ENCODE assay signal across 8 cellular contexts in genomic region chr16:53704445-53704813, GRCh38. TPM values are rescaled to one million over a fixed set of nuclear protein-coding genes. Genes with fewer than 3 reads are reported as not detected.
A peak's percentile ranks its signal among the peaks of the same experiment; 100 is the strongest.
DNase-seq lines count a peak whose midpoint lies in the region; ATAC-seq lines count a peak whose summit lies in the region.

No MANE protein-coding gene starts in this region.

- no peaks in the 10 kb centered on the region for H3K27me3 ChIP-seq in iPS-20b (ENCODE audit: insufficient read depth, low read length)
- H3K27me3 ChIP-seq in subcutaneous abdominal adipose tissue (ENCODE audit: control insufficient read depth in 5 of 5, insufficient read depth in 4 of 5, low read length in 5 of 5) = peaks cover 0 to 2% (median 0%) of the 10 kb centered on the region in 5 donors

- peak overlapping the region; percentile 93 for H3K27ac Mint-ChIP-seq in T-helper 1 cell treated with Interleukin-12 subunit alpha and Interleukin-12 subunit beta and Interleukin-4 antibody, amounts not matched to agents 30 μg/mL and 1 μg/mL, for 36 hours
- H3K27ac Mint-ChIP-seq in activated naive CD8-positive, alpha-beta T cell treated with anti-CD3 and anti-CD28 coated beads for 36 hours = peak overlapping the region; percentile 93

- H3K4me1 ChIP-seq in iPS-20b (ENCODE audit: insufficient read depth, low read length) = 0 out of 2 replicates have a peak, but pooled peaks cover 5% of the 10 kb centered on the region
- peaks cover 5 to 23% (median 22%) of the 10 kb centered on the region in 5 donors for H3K4me1 ChIP-seq in subcutaneous abdominal adipose tissue (ENCODE audit: control insufficient read depth in 5 of 5, insufficient read depth in 5 of 5, low read length in 5 of 5)

- peaks cover 15% of the 10 kb centered on the region for H3K4me1 Mint-ChIP-seq in T-helper 1 cell treated with Interleukin-12 subunit alpha and Interleukin-12 subunit beta and Interleukin-4 antibody, amounts not matched to agents 30 μg/mL and 1 μg/mL, for 36 hours (ENCODE audit: low read depth)
- peaks cover 27% of the 10 kb centered on the region for H3K4me1 Mint-ChIP-seq in activated naive CD8-positive, alpha-beta T cell treated with anti-CD3 and anti-CD28 coated beads for 36 hours

- H3K36me3 ChIP-seq in iPS-20b (ENCODE audit: insufficient read depth, low read depth, low read length) = peaks cover 8% of the 10 kb centered on the region; the same call in 1 of the 2 replicates
- peaks cover 0 to 4% (median 0%) of the 10 kb centered on the region in 5 donors for H3K36me3 ChIP-seq in subcutaneous abdominal adipose tissue (ENCODE audit: control insufficient read depth in 5 of 5, insufficient read depth in 5 of 5, low read length in 5 of 5)

- H3K4me3 ChIP-seq in iPS-20b (ENCODE audit: low read length) = peak overlapping the region; percentile 91
- peak overlapping the region; percentile 72 to 100 (median 97) for H3K4me3 ChIP-seq in subcutaneous abdominal adipose tissue (ENCODE audit: low read depth in 1 of 5, low read length in 5 of 5)

- peaks cover 8% of the 10 kb centered on the region for H3K36me3 Mint-ChIP-seq in T-helper 1 cell treated with Interleukin-12 subunit alpha and Interleukin-12 subunit beta and Interleukin-4 antibody, amounts not matched to agents 30 μg/mL and 1 μg/mL, for 36 hours (ENCODE audit: low read depth)
- H3K36me3 Mint-ChIP-seq in activated naive CD8-positive, alpha-beta T cell treated with anti-CD3 and anti-CD28 coated beads for 36 hours = peaks cover 24% of the 10 kb centered on the region

- DNase-seq in T-helper 1 cell = no peak
- no peak for DNase-seq in activated naive CD8-positive, alpha-beta T cell treated with anti-CD3 and anti-CD28 coated beads for 36 hours
- no peak for DNase-seq in amygdala (lab: John Stamatoyannopoulos, UW)
- DNase-seq in middle frontal gyrus (ENCODE audit: extremely low spot score, low spot score) = no peak

- no peak for ATAC-seq in GM19397 (IDR thresholded peaks at IDR 0.05; ENCODE audit: unreplicated experiment)

- H3K27ac ChIP-seq in iPS-20b (ENCODE audit: low read length) = no peak overlapping the region
- peak overlapping the region; percentile 74 for H3K27ac ChIP-seq in subcutaneous abdominal adipose tissue (ENCODE audit: low read depth, low read length)

- H3K9me3 Mint-ChIP-seq in T-helper 1 cell treated with Interleukin-12 subunit alpha and Interleukin-12 subunit beta and Interleukin-4 antibody, amounts not matched to agents 30 μg/mL and 1 μg/mL, for 36 hours = no peaks in the 10 kb centered on the region
- no peaks in the 10 kb centered on the region for H3K9me3 Mint-ChIP-seq in activated naive CD8-positive, alpha-beta T cell treated with anti-CD3 and anti-CD28 coated beads for 36 hours

- H3K9ac ChIP-seq in iPS-20b (ENCODE audit: low read depth, low read length) (peak overlapping the region; percentile 74; the same call in 1 of the 2 replicates), subcutaneous abdominal adipose tissue (ENCODE audit: low read length in 5 of 5) (peak overlapping the region; percentile 69 to 97 (median 87))

- no peaks in the 10 kb centered on the region for H3K27me3 Mint-ChIP-seq in T-helper 1 cell treated with Interleukin-12 subunit alpha and Interleukin-12 subunit beta and Interleukin-4 antibody, amounts not matched to agents 30 μg/mL and 1 μg/mL, for 36 hours (ENCODE audit: low read depth)
- H3K27me3 Mint-ChIP-seq in activated naive CD8-positive, alpha-beta T cell treated with anti-CD3 and anti-CD28 coated beads for 36 hours = no peaks in the 10 kb centered on the region

- peak overlapping the region; percentile 98 for H3K4me3 Mint-ChIP-seq in T-helper 1 cell treated with Interleukin-12 subunit alpha and Interleukin-12 subunit beta and Interleukin-4 antibody, amounts not matched to agents 30 μg/mL and 1 μg/mL, for 36 hours
- H3K4me3 Mint-ChIP-seq in activated naive CD8-positive, alpha-beta T cell treated with anti-CD3 and anti-CD28 coated beads for 36 hours = peak overlapping the region; percentile 97

- H3K9me3 ChIP-seq in iPS-20b (ENCODE audit: insufficient read depth, low read depth, low read length) = no peaks in the 10 kb centered on the region
- H3K9me3 ChIP-seq in subcutaneous abdominal adipose tissue (ENCODE audit: control insufficient read depth in 5 of 5, low read length in 5 of 5) = peaks cover 0 to 3% (median 0%) of the 10 kb centered on the region in 5 donors

RNA-seq across cellular contexts. Expression of gene FTO, which starts 0.5 kb away (rescaled TPM):
- total RNA-seq in activated naive CD8-positive, alpha-beta T cell treated with anti-CD3 and anti-CD28 coated beads for 36 hours = 10 to 100 TPM; 51.1 to 52.7 TPM

RNA-seq across cellular contexts. Expression of gene RPGRIP1L, which starts 0.8 kb away (rescaled TPM):
- total RNA-seq in activated naive CD8-positive, alpha-beta T cell treated with anti-CD3 and anti-CD28 coated beads for 36 hours = 1 to 10 TPM; 7.1 to 8.4 TPM
